In the genomic region with DNA sequence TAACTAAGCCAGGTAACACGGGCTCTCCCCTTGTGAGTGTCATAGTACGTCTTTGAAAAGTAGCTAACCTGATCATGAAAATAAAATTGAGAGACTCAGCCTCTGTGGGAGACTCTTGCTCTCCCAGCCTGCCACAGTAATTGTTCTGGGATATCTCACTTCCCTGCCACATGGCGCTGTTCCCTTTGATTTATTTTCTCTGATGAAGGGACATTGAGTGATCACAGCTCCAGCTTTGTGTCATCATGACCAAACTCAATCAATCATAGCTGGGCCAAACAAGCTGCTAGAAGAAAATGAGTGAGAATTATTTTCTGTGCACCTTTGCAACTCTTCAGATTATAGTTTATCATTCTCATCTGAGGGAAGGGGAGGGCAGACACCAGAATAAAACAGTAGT, we compare ENCODE assay signal across 16 cellular contexts.
DNase-seq lines count a peak whose midpoint lies in the region; ATAC-seq, FAIRE-seq and TF ChIP-seq lines count a peak whose summit lies in the region.
"Had no signal": no experiment of that assay in that cellular context is flagged by ENCODE, and none has a peak within 500 bp of the region (broad histone marks: within the 10 kb centered on the region; RNA-seq: fewer than 3 reads in every experiment).

No MANE protein-coding gene starts in this region.

- TF ChIP-seq CTCF in K562 (IDR thresholded peaks at IDR 0.05 in 2 of 3, conservative IDR thresholded peaks at IDR 0.05 in 1 of 3; ENCODE audit: insufficient read depth in 2 of 3, low read depth in 1 of 3, low read length in 3 of 3), result no peak
- no peak for TF ChIP-seq CTCF in WERI-Rb-1 (IDR thresholded peaks at IDR 0.05; ENCODE audit: low read depth, low read length)

- POLR2A ChIA-PET in K562 (lab: Yijun Ruan, JAX), result no interaction called here

- no peak overlapping the region for H2AFZ ChIP-seq in K562 (ENCODE audit: low read depth, low read length)

- H3K27me3 ChIP-seq in K562 (ENCODE audit: control insufficient read depth in 2 of 2, insufficient read depth in 2 of 2, low read length in 2 of 2) (no peaks in the 10 kb centered on the region; a peak in 1 of 5 replicates), WERI-Rb-1 (ENCODE audit: insufficient read depth, low read depth, severe bottlenecking) (no peaks in the 10 kb centered on the region)
- H3K27me3 ChIP-seq: BLaER1 had no signal

- FAIRE-seq in K562 (lab: Jason Lieb, UNC), result no peak
- FAIRE-seq: H54 had no signal

- H3K4me3 ChIP-seq in K562 (no peak overlapping the region), mesodermal cell (ENCODE audit: extremely low read depth, insufficient read depth, low read length, poor library complexity, severe bottlenecking) (no peak overlapping the region), WERI-Rb-1 (ENCODE audit: low read depth, low read length) (no peak overlapping the region)
- H3K4me3 ChIP-seq: BLaER1 had no signal

- H3K4me1 ChIP-seq in K562 (replicated peaks in 1 of 2; ENCODE audit: control insufficient read depth in 2 of 2, insufficient read depth in 2 of 2, low read length in 2 of 2) (peaks cover 0 to 11% of the 10 kb centered on the region in 2 experiments; a peak in 2 of 5 replicates), mesodermal cell (ENCODE audit: control insufficient read depth, insufficient read depth, low read length, poor library complexity, severe bottlenecking) (no peaks in the 10 kb centered on the region)
- H3K4me1 ChIP-seq: BLaER1, Caco-2 had no signal

- peak in 2 of 3 experiments; percentile 2 to 41 for DNase-seq in NCI-H1417 (lab: John Stamatoyannopoulos, UW)
- DNase-seq in NCI-H1417 treated with DMSO at 0.1 percent for 48 hours (lab: John Stamatoyannopoulos, UW), result no peak
- peak; percentile 96 for DNase-seq in SK-N-DZ (ENCODE audit: low spot score)
- DNase-seq in K562 (ENCODE audit: extremely low read depth in 1 of 4, low spot score in 3 of 4), result no peak
- DNase-seq in NOMO-1 treated with DMSO at 0.1 percent for 48 hours (lab: John Stamatoyannopoulos, UW; ENCODE audit: unreplicated experiment), result no peak
- no peak for DNase-seq in WERI-Rb-1
- no peak for DNase-seq in GDM1 (lab: John Stamatoyannopoulos, UW)
- DNase-seq: Caco-2; CD8-positive, alpha-beta memory T cell; DMS53 had no signal

- TF ChIP-seq RAD21 in K562 (CRISPR knock-in tag; conservative IDR thresholded peaks at IDR 0.05 in 1 of 2, IDR thresholded peaks at IDR 0.05 in 1 of 2), result no peak

- H3K9me1 ChIP-seq in K562 (ENCODE audit: control insufficient read depth, insufficient read depth, low read length), result no peaks in the 10 kb centered on the region

- no peak overlapping the region for H3K27ac ChIP-seq in K562 (ENCODE audit: extremely low read depth, low read depth, low read length)
- H3K27ac ChIP-seq in mesodermal cell (ENCODE audit: low read depth, low read length, severe bottlenecking), result peak overlapping the region; percentile 53
- no peak overlapping the region for H3K27ac ChIP-seq in WERI-Rb-1
- H3K27ac ChIP-seq: 22Rv1, BLaER1, HL-60 had no signal

- no peak overlapping the region for H3K9ac ChIP-seq in K562 (ENCODE audit: insufficient read depth in 1 of 2, low read depth in 2 of 2, low read length in 2 of 2)
- H3K9ac ChIP-seq: BLaER1 had no signal

- no peak for TF ChIP-seq POLR2A in K562 (conservative IDR thresholded peaks at IDR 0.05)

- no peaks in the 10 kb centered on the region for H4K20me1 ChIP-seq in K562 (replicated peaks; ENCODE audit: control insufficient read depth, insufficient read depth, low read length)
- H4K20me1 ChIP-seq: BLaER1 had no signal

- H3K36me3 ChIP-seq in K562 (ENCODE audit: control insufficient read depth, insufficient read depth, low read length) (no peaks in the 10 kb centered on the region), mesodermal cell (ENCODE audit: control insufficient read depth, insufficient read depth, low read length) (no peaks in the 10 kb centered on the region), WERI-Rb-1 (no peaks in the 10 kb centered on the region)
- H3K36me3 ChIP-seq: BLaER1 had no signal

- CTCF ChIA-PET in K562 (lab: Yijun Ruan, JAX; ENCODE audit: low intra/inter-chr PET ratio), result no interaction called here

- no TSS peak for BruUV-seq in K562 (replicated peaks; lab: Mats Ljungman, UMichigan)

- intact Hi-C loops in K562 (cut with micrococcal nuclease), result no loop called here

- in situ Hi-C loops in K562 (cut with MboI), result no loop called here

- TF ChIP-seq EP300 in K562 (IDR thresholded peaks at IDR 0.05; ENCODE audit: low read length), result no peak

- H3K79me2 ChIP-seq in K562 (ENCODE audit: control insufficient read depth, insufficient read depth, low read length), result no peaks in the 10 kb centered on the region

- no peak overlapping the region for H3K4me2 ChIP-seq in K562 (ENCODE audit: insufficient read depth, low read length)
- H3K4me2 ChIP-seq: BLaER1 had no signal

- H3K9me3 ChIP-seq in K562 (replicated peaks; ENCODE audit: control insufficient read depth, insufficient read depth, low read depth, low read length) (no peaks in the 10 kb centered on the region), mesodermal cell (ENCODE audit: control insufficient read depth, low read length) (no peaks in the 10 kb centered on the region), WERI-Rb-1 (ENCODE audit: severe bottlenecking) (no peaks in the 10 kb centered on the region)
- H3K9me3 ChIP-seq: BLaER1, Caco-2 had no signal

- ATAC-seq in K562, result no peak
- ATAC-seq: HCT116 had no signal

- WGBS in K562 (ENCODE audit: insufficient coverage, low coverage, missing lambda C conversion rate), result 14% methylated on average over 3 of the region's 3 CpGs
- WGBS in mesodermal cell (ENCODE audit: insufficient coverage in 2 of 2), 2 experiments, result 76% methylated on average over 2 of the region's 3 CpGs; no CpG with 5 or more reads in 1 of the 2 experiments

TF ChIP-seq in K562, 482 proteins besides CTCF, POLR2A, EP300 and RAD21:
- peak; percentile 91 for TF ChIP-seq MEIS2 (IDR thresholded peaks at IDR 0.05; ENCODE audit: partially characterized antibody)
- TF ChIP-seq SAFB2 (IDR thresholded peaks at IDR 0.05; ENCODE audit: borderline replicate concordance, low read depth, low read length, severe bottlenecking), result no peak
- TF ChIP-seq SAFB (IDR thresholded peaks at IDR 0.05; ENCODE audit: borderline replicate concordance, low read depth, low read length), result no peak
- TF ChIP-seq, protein P1, sequence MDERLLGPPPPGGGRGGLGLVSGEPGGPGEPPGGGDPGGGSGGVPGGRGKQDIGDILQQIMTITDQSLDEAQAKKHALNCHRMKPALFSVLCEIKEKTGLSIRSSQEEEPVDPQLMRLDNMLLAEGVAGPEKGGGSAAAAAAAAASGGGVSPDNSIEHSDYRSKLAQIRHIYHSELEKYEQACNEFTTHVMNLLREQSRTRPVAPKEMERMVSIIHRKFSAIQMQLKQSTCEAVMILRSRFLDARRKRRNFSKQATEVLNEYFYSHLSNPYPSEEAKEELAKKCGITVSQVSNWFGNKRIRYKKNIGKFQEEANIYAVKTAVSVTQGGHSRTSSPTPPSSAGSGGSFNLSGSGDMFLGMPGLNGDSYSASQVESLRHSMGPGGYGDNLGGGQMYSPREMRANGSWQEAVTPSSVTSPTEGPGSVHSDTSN (CRISPR knock-in tag; IDR thresholded peaks at IDR 0.05; ENCODE audit: low read depth), result no peak
- TF ChIP-seq, protein P1 (tag; conservative IDR thresholded peaks at IDR 0.05; ENCODE audit: low read depth), result peak; percentile 98
- TF ChIP-seq ZNF197 (CRISPR knock-in tag; IDR thresholded peaks at IDR 0.05; ENCODE audit: low read depth), result no peak
- TF ChIP-seq, protein P2, sequence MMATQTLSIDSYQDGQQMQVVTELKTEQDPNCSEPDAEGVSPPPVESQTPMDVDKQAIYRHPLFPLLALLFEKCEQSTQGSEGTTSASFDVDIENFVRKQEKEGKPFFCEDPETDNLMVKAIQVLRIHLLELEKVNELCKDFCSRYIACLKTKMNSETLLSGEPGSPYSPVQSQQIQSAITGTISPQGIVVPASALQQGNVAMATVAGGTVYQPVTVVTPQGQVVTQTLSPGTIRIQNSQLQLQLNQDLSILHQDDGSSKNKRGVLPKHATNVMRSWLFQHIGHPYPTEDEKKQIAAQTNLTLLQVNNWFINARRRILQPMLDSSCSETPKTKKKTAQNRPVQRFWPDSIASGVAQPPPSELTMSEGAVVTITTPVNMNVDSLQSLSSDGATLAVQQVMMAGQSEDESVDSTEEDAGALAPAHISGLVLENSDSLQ (IDR thresholded peaks at IDR 0.05), result peak; percentile 70

Comparison
In these comparisons a context has a peak if more than half of its experiments do, and no peak if none do; other contexts are left out.
1. DNase-seq: peak in NCI-H1417 (2 of 3) and SK-N-DZ (single experiment); none in NCI-H1417 treated with DMSO at 0.1 percent for 48 hours (single experiment), K562 (0 of 4), NOMO-1 treated with DMSO at 0.1 percent for 48 hours (single experiment), WERI-Rb-1 (single experiment) and GDM1 (single experiment).